ENCODE assay signal across 8 cellular contexts in the genomic region with DNA sequence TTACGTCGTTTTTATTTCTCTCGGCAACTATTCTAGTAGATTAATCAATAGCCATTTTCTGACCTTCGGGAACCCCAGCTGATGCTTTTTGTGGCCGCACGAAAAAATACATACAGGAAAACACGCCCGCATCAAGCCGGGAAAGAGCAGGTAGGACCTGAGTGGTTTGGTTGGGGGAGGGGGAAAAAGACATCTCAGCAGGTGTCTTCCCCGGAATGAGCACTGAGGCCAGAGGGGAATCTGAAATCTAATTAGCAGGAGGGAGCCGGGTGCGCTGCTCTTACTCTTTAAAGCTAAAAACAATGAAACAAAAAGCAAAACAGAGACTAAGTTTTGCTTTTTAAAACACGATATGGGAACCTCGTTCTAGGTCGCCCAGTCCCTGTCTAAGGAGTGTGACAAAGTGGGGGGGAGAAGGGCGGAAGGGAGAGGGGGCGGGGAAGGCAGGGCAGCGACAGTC. TPM values are rescaled to one million over a fixed set of nuclear protein-coding genes. Genes with fewer than 3 reads are reported as not detected.
DNase-seq lines count a peak whose midpoint lies in the region; ATAC-seq, FAIRE-seq and TF ChIP-seq lines count a peak whose summit lies in the region.

No MANE protein-coding gene starts in this region.

- DNase-seq in GM19239 (ENCODE audit: insufficient read length, low spot score) (no peak), pancreas (no peak), mesenteric fat pad (ENCODE audit: low spot score) (no peak), NCI-H2196 treated with DMSO at 0.1 percent for 48 hours (lab: John Stamatoyannopoulos, UW; ENCODE audit: unreplicated experiment) (no peak), EL (no peak)
- no peak for DNase-seq in effector memory CD4-positive, alpha-beta T cell

- H3K27me3 ChIP-seq in HUES6 (ENCODE audit: control insufficient read depth, insufficient read depth, low read length): peaks cover 95% of the 10 kb centered on the region
- peaks cover 90% of the 10 kb centered on the region for H3K27me3 ChIP-seq in effector memory CD4-positive, alpha-beta T cell (replicated peaks; ENCODE audit: control insufficient read depth, insufficient read depth, low read length, poor library complexity, severe bottlenecking)
- peaks cover 20 to 82% (median 51%) of the 10 kb centered on the region in 4 donors for H3K27me3 ChIP-seq in pancreas

- H3K9me3 ChIP-seq in HUES6 (ENCODE audit: control insufficient read depth, insufficient read depth, low read depth, low read length) (no peaks in the 10 kb centered on the region), pancreas (no peaks in the 10 kb centered on the region)
- H3K9me3 ChIP-seq in effector memory CD4-positive, alpha-beta T cell (ENCODE audit: control insufficient read depth, low read length): peaks cover 17% of the 10 kb centered on the region

- 11 to 12% methylated on average over 15 to 18 of the region's 18 CpGs for WGBS in pancreas, 2 donors

- intact Hi-C loops in pancreas (cut with DNase I): loop anchor here in 1 of 3 donors (10.0 kb wide), 1 partner anchor 113 kb away; no protein-coding TSS in a partner anchor

- FAIRE-seq in GM19239 (lab: Jason Lieb, UNC): peak; percentile 4
- no peak for FAIRE-seq in pancreas (lab: Jason Lieb, UNC)

- H3K4me3 ChIP-seq in HUES6 (ENCODE audit: low read depth, low read length): peak overlapping the region; percentile 92
- peak overlapping the region; percentile 53 for H3K4me3 ChIP-seq in effector memory CD4-positive, alpha-beta T cell (ENCODE audit: insufficient read depth, low read depth, low read length, poor library complexity, severe bottlenecking)
- H3K4me3 ChIP-seq in pancreas: peak overlapping the region; percentile 28 to 45 (median 35)

- ATAC-seq in pancreas (no peak), HG02623 (IDR thresholded peaks at IDR 0.05; ENCODE audit: unreplicated experiment) (no peak)

- H3K27ac ChIP-seq in HUES6 (ENCODE audit: low read depth, low read length): peak overlapping the region; percentile 87
- no peak overlapping the region for H3K27ac ChIP-seq in effector memory CD4-positive, alpha-beta T cell (ENCODE audit: insufficient read depth, low read length, poor library complexity, severe bottlenecking)
- H3K27ac ChIP-seq in pancreas: no peak overlapping the region

- H3K36me3 ChIP-seq in HUES6 (ENCODE audit: control insufficient read depth, insufficient read depth, low read length) (no peaks in the 10 kb centered on the region), pancreas (no peaks in the 10 kb centered on the region)
- H3K36me3 ChIP-seq in effector memory CD4-positive, alpha-beta T cell (ENCODE audit: control insufficient read depth, insufficient read depth, low read length): no peaks in the 10 kb centered on the region

- peak overlapping the region; percentile 94 for H3K9ac ChIP-seq in HUES6 (ENCODE audit: low read length)

- TF ChIP-seq CTCF in pancreas (IDR thresholded peaks at IDR 0.05): no peak

- peaks cover 27% of the 10 kb centered on the region for H3K4me1 ChIP-seq in HUES6 (ENCODE audit: control insufficient read depth, insufficient read depth, low read length)
- H3K4me1 ChIP-seq in effector memory CD4-positive, alpha-beta T cell (ENCODE audit: control insufficient read depth, insufficient read depth, low read length, poor library complexity, severe bottlenecking): peaks cover 31% of the 10 kb centered on the region
- H3K4me1 ChIP-seq in pancreas: peaks cover 0 to 7% (median 0%) of the 10 kb centered on the region in 3 donors

RNA-seq across cellular contexts. Expression of a gene that starts 0.5 kb away (rescaled TPM):
- total RNA-seq in pancreas: under 1 TPM in 2 of 6 donors, not detected in 4; 0.09 TPM
- polyA plus RNA-seq in pancreas: under 1 TPM in 1 of 2 donors, not detected in 1; 0.21 TPM
- total RNA-seq in mesenteric fat pad: not detected

RNA-seq across cellular contexts. Expression of a gene that starts 45.6 kb away (rescaled TPM):
- total RNA-seq in pancreas (1 to 10 TPM; 3.1 to 8.8 (median 4.4) TPM), mesenteric fat pad (8.4 TPM)
- polyA plus RNA-seq in pancreas: 10 to 100 TPM in 1 of 2 donors, 1 to 10 TPM in 1; 8.7 to 11.5 TPM

Comparison
In these comparisons a context has a peak if more than half of its experiments do, and no peak if none do; other contexts are left out.
1. H3K4me3 ChIP-seq: peak in every context shown above with its lines; median percentile 92 in HUES6; 53 in effector memory CD4-positive, alpha-beta T cell; 35 in pancreas.